Comparison of ENCODE assay signal across 18 cellular contexts in genomic region chr1:210298296-210298695, GRCh38. TPM values are rescaled to one million over a fixed set of nuclear protein-coding genes. Genes with fewer than 3 reads are reported as not detected.
A peak's percentile ranks its signal among the peaks of the same experiment; 100 is the strongest.
DNase-seq lines count a peak whose midpoint lies in the region; ATAC-seq and TF ChIP-seq lines count a peak whose summit lies in the region.
"Had no signal": no experiment of that assay in that cellular context is flagged by ENCODE, and none has a peak within 500 bp of the region (broad histone marks: within the 10 kb centered on the region; RNA-seq: fewer than 3 reads in every experiment).

No MANE protein-coding gene starts in this region.

- POLR2A ChIA-PET in naive thymus-derived CD4-positive, alpha-beta T cell (lab: Charles Lee): no interaction called here

- no peak for TF ChIP-seq CTCF in nephron (IDR thresholded peaks at IDR 0.05; ENCODE audit: unreplicated experiment in 3 of 3)
- TF ChIP-seq CTCF in omental fat pad (IDR thresholded peaks at IDR 0.05): no peak

- intact Hi-C loops in naive thymus-derived CD4-positive, alpha-beta T cell (cut with micrococcal nuclease): no loop called here

- H3K4me1 Mint-ChIP-seq in nephron: peaks cover 63% of the 10 kb centered on the region
- H3K4me1 Mint-ChIP-seq in naive thymus-derived CD4-positive, alpha-beta T cell: no peaks in the 10 kb centered on the region
- H3K4me1 Mint-ChIP-seq: B cell, IgD-negative memory B cell had no signal

- DNase-seq in EH (ENCODE audit: low read depth): peak; percentile 22
- peak; percentile 36 for DNase-seq in cerebellar cortex (ENCODE audit: low spot score)
- no peak for DNase-seq in activated naive CD4-positive, alpha-beta T cell treated with anti-CD3 and anti-CD28 coated beads, Interleukin-2, amount 50 U/mL, for 72 hours (ENCODE audit: low spot score in 2 of 2)
- DNase-seq in omental fat pad (ENCODE audit: low spot score): no peak
- no peak for DNase-seq in UCSD-AML1 (lab: John Stamatoyannopoulos, UW; ENCODE audit: unreplicated experiment)
- DNase-seq in naive thymus-derived CD4-positive, alpha-beta T cell: no peak
- DNase-seq: 8988T; Calu3; CD8-positive, alpha-beta T cell; DMS79 treated with DMSO at 0.1 percent for 48 hours; EL; HCEC 1CT had no signal

- H3K36me3 ChIP-seq in naive thymus-derived CD4-positive, alpha-beta T cell (ENCODE audit: control insufficient read depth in 2 of 3, insufficient read depth in 3 of 3, low read length in 3 of 3): no peaks in the 10 kb centered on the region
- H3K36me3 ChIP-seq: BLaER1 treated with 17β-estradiol and CSF1 and Interleukin-3, amounts not matched to agents 10 nM and 100 nM had no signal

- no peaks in the 10 kb centered on the region for H3K9me3 ChIP-seq in naive thymus-derived CD4-positive, alpha-beta T cell (ENCODE audit: control insufficient read depth in 2 of 3, low read length in 3 of 3)
- H3K9me3 ChIP-seq: BLaER1 treated with 17β-estradiol and CSF1 and Interleukin-3, amounts not matched to agents 10 nM and 100 nM had no signal

- H3K27ac Mint-ChIP-seq in nephron: peak overlapping the region in 2 of 3 experiments; percentile 28 to 35
- H3K27ac Mint-ChIP-seq in activated naive CD4-positive, alpha-beta T cell treated with anti-CD3 and anti-CD28 coated beads, Interleukin-2, amount 50 U/mL, for 72 hours: no peak overlapping the region
- no peak overlapping the region for H3K27ac Mint-ChIP-seq in naive thymus-derived CD4-positive, alpha-beta T cell
- H3K27ac Mint-ChIP-seq: B cell; CD8-positive, alpha-beta T cell; GM23338; IgD-negative memory B cell had no signal

- peaks cover 28% of the 10 kb centered on the region for H3K27me3 Mint-ChIP-seq in nephron (ENCODE audit: low read depth)
- H3K27me3 Mint-ChIP-seq in naive thymus-derived CD4-positive, alpha-beta T cell: peaks cover 13 to 35% (median 20%) of the 10 kb centered on the region in 5 donors

- no peak overlapping the region for H3K4me3 ChIP-seq in naive thymus-derived CD4-positive, alpha-beta T cell (ENCODE audit: low read length)
- H3K4me3 ChIP-seq: BLaER1 treated with 17β-estradiol and CSF1 and Interleukin-3, amounts not matched to agents 10 nM and 100 nM; GM23338 had no signal

- no peak overlapping the region for H3K27ac ChIP-seq in naive thymus-derived CD4-positive, alpha-beta T cell (ENCODE audit: low read depth, low read length)
- H3K27ac ChIP-seq: BLaER1 treated with 17β-estradiol and CSF1 and Interleukin-3, amounts not matched to agents 10 nM and 100 nM had no signal

- no peak overlapping the region for H3K4me3 Mint-ChIP-seq in nephron
- no peak overlapping the region for H3K4me3 Mint-ChIP-seq in naive thymus-derived CD4-positive, alpha-beta T cell
- H3K4me3 Mint-ChIP-seq: B cell; CD8-positive, alpha-beta T cell; GM23338; IgD-negative memory B cell had no signal

- no peak for ATAC-seq in activated naive CD4-positive, alpha-beta T cell treated with anti-CD3 and anti-CD28 coated beads, Interleukin-2, amount 50 U/mL, for 72 hours
- no peak for ATAC-seq in omental fat pad (ENCODE audit: low FRiP score)
- ATAC-seq in naive thymus-derived CD4-positive, alpha-beta T cell: no peak
- ATAC-seq: CD8-positive, alpha-beta T cell; HepG2 had no signal

- CTCF ChIA-PET in naive thymus-derived CD4-positive, alpha-beta T cell (lab: Charles Lee): no interaction called here

- peaks cover 0 to 3% of the 10 kb centered on the region in 2 donors for H3K27me3 ChIP-seq in naive thymus-derived CD4-positive, alpha-beta T cell (ENCODE audit: control insufficient read depth in 2 of 2, insufficient read depth in 2 of 2, low read length in 2 of 2)

- H3K9me3 Mint-ChIP-seq in nephron: no peaks in the 10 kb centered on the region
- H3K9me3 Mint-ChIP-seq in activated naive CD4-positive, alpha-beta T cell treated with anti-CD3 and anti-CD28 coated beads, Interleukin-2, amount 50 U/mL, for 72 hours: no peaks in the 10 kb centered on the region
- no peaks in the 10 kb centered on the region for H3K9me3 Mint-ChIP-seq in naive thymus-derived CD4-positive, alpha-beta T cell
- H3K9me3 Mint-ChIP-seq: CD8-positive, alpha-beta T cell; IgD-negative memory B cell had no signal

- H3K4me1 ChIP-seq in naive thymus-derived CD4-positive, alpha-beta T cell (ENCODE audit: control insufficient read depth in 2 of 2, insufficient read depth in 2 of 2, low read length in 2 of 2): no peaks in the 10 kb centered on the region
- H3K4me1 ChIP-seq: BLaER1 treated with 17β-estradiol and CSF1 and Interleukin-3, amounts not matched to agents 10 nM and 100 nM had no signal

- no peaks in the 10 kb centered on the region for H3K36me3 Mint-ChIP-seq in nephron (ENCODE audit: low read depth)
- H3K36me3 Mint-ChIP-seq in activated naive CD4-positive, alpha-beta T cell treated with anti-CD3 and anti-CD28 coated beads, Interleukin-2, amount 50 U/mL, for 72 hours: no peaks in the 10 kb centered on the region
- peaks cover 0 to 4% (median 0%) of the 10 kb centered on the region in 5 donors for H3K36me3 Mint-ChIP-seq in naive thymus-derived CD4-positive, alpha-beta T cell
- H3K36me3 Mint-ChIP-seq: CD8-positive, alpha-beta T cell; IgD-negative memory B cell had no signal

RNA-seq across cellular contexts. Expression of gene HHAT, which starts 30.4 kb away (rescaled TPM):
- total RNA-seq in activated naive CD4-positive, alpha-beta T cell treated with anti-CD3 and anti-CD28 coated beads, Interleukin-2, amount 50 U/mL, for 72 hours: 1 to 10 TPM in 1 of 2 donors, under 1 TPM in 1; 0.59 to 1.9 TPM
- 1 to 10 TPM; 3.4 to 7.8 (median 4.6) TPM for total RNA-seq in omental fat pad
- total RNA-seq in naive thymus-derived CD4-positive, alpha-beta T cell: 1 to 10 TPM; 1.1 to 3.8 (median 2.7) TPM
- under 1 TPM; 0.84 to 0.99 TPM for polyA plus RNA-seq in naive thymus-derived CD4-positive, alpha-beta T cell

Comparison
In these comparisons a context has a peak if more than half of its experiments do, and no peak if none do; other contexts are left out.
1. DNase-seq: peak in EH (single experiment) and cerebellar cortex (single experiment); none in activated naive CD4-positive, alpha-beta T cell treated with anti-CD3 and anti-CD28 coated beads, Interleukin-2, amount 50 U/mL, for 72 hours (0 of 2), omental fat pad (single experiment), UCSD-AML1 (single experiment) and naive thymus-derived CD4-positive, alpha-beta T cell (0 of 9).
2. H3K27ac Mint-ChIP-seq: peak in nephron (2 of 3); none in activated naive CD4-positive, alpha-beta T cell treated with anti-CD3 and anti-CD28 coated beads, Interleukin-2, amount 50 U/mL, for 72 hours (0 of 2) and naive thymus-derived CD4-positive, alpha-beta T cell (0 of 9).